ENCODE assay signal across 9 cellular contexts in the genomic region with DNA sequence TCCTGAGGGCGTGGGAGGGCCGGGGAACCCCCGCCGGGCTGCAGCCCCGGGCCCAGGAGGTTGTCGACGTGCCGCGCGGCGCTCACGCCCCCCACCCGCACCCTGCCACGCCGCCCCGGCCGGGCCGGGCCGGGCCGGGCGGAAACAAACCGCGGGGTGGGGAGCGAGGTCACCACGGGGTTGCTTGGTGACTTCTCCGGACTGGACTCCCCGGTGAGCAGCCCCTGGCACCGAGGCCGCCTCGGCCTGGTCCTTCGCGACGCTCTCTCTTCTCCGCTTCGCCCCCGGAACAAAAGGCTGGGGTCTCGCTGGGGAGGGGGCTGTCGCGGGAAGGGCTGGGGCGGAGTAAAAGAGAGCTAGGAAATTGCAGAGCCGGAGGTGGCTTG. TPM values are rescaled to one million over a fixed set of nuclear protein-coding genes. Genes with fewer than 3 reads are reported as not detected.
DNase-seq lines count a peak whose midpoint lies in the region; ATAC-seq, FAIRE-seq and TF ChIP-seq lines count a peak whose summit lies in the region.
"Had no signal": no experiment of that assay in that cellular context is flagged by ENCODE, and none has a peak within 500 bp of the region (broad histone marks: within the 10 kb centered on the region; RNA-seq: fewer than 3 reads in every experiment).

No MANE protein-coding gene starts in this region.

- H3K36me3 ChIP-seq in bronchial epithelial cell (ENCODE audit: control insufficient read depth, insufficient read depth, low read length) (no peaks in the 10 kb centered on the region), right lobe of liver (no peaks in the 10 kb centered on the region), stomach (no peaks in the 10 kb centered on the region)

- H3K27ac ChIP-seq in right lobe of liver (peak overlapping the region in 1 of 3 donors; percentile 1), stomach (peak overlapping the region; percentile 71 to 88 (median 80))

- WGBS in right lobe of liver (ENCODE audit: insufficient coverage, low coverage, low lambda C conversion rate, missing lambda C conversion rate), result 6% methylated on average over 10 of the region's 41 CpGs
- WGBS in stomach, 5 donors, result 1 to 5% (median 3%) methylated on average over 27 to 41 of the region's 41 CpGs

- no peak for TF ChIP-seq POLR2A in right lobe of liver (IDR thresholded peaks at IDR 0.05)
- no peak for TF ChIP-seq POLR2A in stomach (IDR thresholded peaks at IDR 0.05)
- no peak for TF ChIP-seq POLR2A in erythroblast (IDR thresholded peaks at IDR 0.05; ENCODE audit: low read length)

- intact Hi-C loops in right lobe of liver (cut with DNase I) (no loop called here), stomach (cut with DNase I; ENCODE audit: low total_unique reads) (no loop called here)

- no peak for TF ChIP-seq EP300 in stomach (IDR thresholded peaks at IDR 0.05)

- TF ChIP-seq CTCF in bronchial epithelial cell (IDR thresholded peaks at IDR 0.05; ENCODE audit: insufficient read depth, low read length, severe bottlenecking), result no peak
- no peak for TF ChIP-seq CTCF in right lobe of liver (IDR thresholded peaks at IDR 0.05)
- no peak for TF ChIP-seq CTCF in stomach (IDR thresholded peaks at IDR 0.05)

- H3K4me1 ChIP-seq in right lobe of liver (peaks cover 0 to 18% (median 0%) of the 10 kb centered on the region in 4 donors), stomach (peaks cover 14 to 41% (median 36%) of the 10 kb centered on the region in 4 donors)

- no peaks in the 10 kb centered on the region for H3K9me3 ChIP-seq in right lobe of liver
- H3K9me3 ChIP-seq in stomach, result no peaks in the 10 kb centered on the region

- no peak for FAIRE-seq in bronchial epithelial cell (lab: Jason Lieb, UNC)
- FAIRE-seq in GM19239 (lab: Jason Lieb, UNC), result no peak

- peak; percentile 34 to 48 (median 42) for ATAC-seq in right lobe of liver

- H3K27me3 ChIP-seq in bronchial epithelial cell (ENCODE audit: control insufficient read depth, insufficient read depth, low read length), result peaks cover 53% of the 10 kb centered on the region
- no peaks in the 10 kb centered on the region for H3K27me3 ChIP-seq in right lobe of liver
- peaks cover 0 to 37% (median 27%) of the 10 kb centered on the region in 3 donors for H3K27me3 ChIP-seq in stomach

- DNase-seq in HuH-7.5 (ENCODE audit: low spot score) (peak; percentile 31), bronchial epithelial cell (ENCODE audit: low read depth) (no peak), right lobe of liver (no peak), stomach (no peak), erythroblast (lab: John Stamatoyannopoulos, UW) (no peak), hepatic stellate cell (ENCODE audit: low spot score) (no peak), GM19239 (ENCODE audit: insufficient read length, low spot score) (no peak)
- DNase-seq in activated T-cell treated with anti-CD3 and anti-CD28 coated beads, Interleukin-2, amount 50 U/mL, for 1 hour, result no peak
- DNase-seq: NCI-H510A treated with DMSO at 0.1 percent for 48 hours had no signal

- H3K4me3 ChIP-seq in bronchial epithelial cell (ENCODE audit: low read depth, low read length) (peak overlapping the region; percentile 22), right lobe of liver (peak overlapping the region; percentile 55 to 66 (median 56)), stomach (peak overlapping the region; percentile 68 to 76 (median 73))

RNA-seq across cellular contexts. Expression of gene WIPF3, which starts 0.5 kb away (rescaled TPM):
- total RNA-seq in bronchial epithelial cell (under 0.01 TPM in 2 replicates), right lobe of liver (1 to 10 TPM in 3 of 6 experiments, under 1 TPM in 3; 0.64 to 4.1 (median 0.93) TPM), stomach (10 to 100 TPM in 1 of 5 donors, 1 to 10 TPM in 3, not detected in 1; 1.2 to 11.2 (median 1.6) TPM)
- polyA plus RNA-seq in stomach, result 1 to 10 TPM; 4.0 to 5.9 (median 5.0) TPM

Comparison
In these comparisons a context has a peak if more than half of its experiments do, and no peak if none do; other contexts are left out.
1. H3K4me3 ChIP-seq: peak in every context shown above with its lines; median percentile 73 in stomach; 56 in right lobe of liver; 22 in bronchial epithelial cell.